8 cellular contexts compared by ENCODE assay signal in genomic region chrX:12949927-12950656, GRCh38. TPM values are rescaled to one million over a fixed set of nuclear protein-coding genes. Genes with fewer than 3 reads are reported as not detected.
DNase-seq lines count a peak whose midpoint lies in the region; ATAC-seq and TF ChIP-seq lines count a peak whose summit lies in the region.

No MANE protein-coding gene starts in this region.

- CTCF ChIA-PET in CD4-positive, alpha-beta memory T cell (lab: Charles Lee; ENCODE audit: partially characterized antibody) = interaction anchor here (0.7 to 7.3 kb wide), 20 partner anchors 11 to 539 kb away, joined by 3 to 210 read pairs (median 6); partner anchors contain the start of gene TMSB4X

- H4K20me1 ChIP-seq in MM.1S (ENCODE audit: insufficient read depth, low read length) = no peaks in the 10 kb centered on the region

- H3K27me3 ChIP-seq in CD4-positive, alpha-beta memory T cell (ENCODE audit: insufficient read depth, low read length) = no peaks in the 10 kb centered on the region
- H3K27me3 ChIP-seq in MM.1S (replicated peaks; ENCODE audit: insufficient read depth, low read length) (no peaks in the 10 kb centered on the region), BE2C (no peaks in the 10 kb centered on the region)

- H3K9me3 Mint-ChIP-seq in CD4-positive, alpha-beta memory T cell = no peaks in the 10 kb centered on the region

- H3K27me3 Mint-ChIP-seq in CD4-positive, alpha-beta memory T cell = no peaks in the 10 kb centered on the region

- 93% methylated on average over 5 of the region's 11 CpGs; no CpG with 5 or more reads in 1 of the 2 experiments for WGBS in mesodermal cell (ENCODE audit: insufficient coverage in 2 of 2), 2 experiments

- no peaks in the 10 kb centered on the region for H3F3A ChIP-seq in MM.1S (ENCODE audit: insufficient read depth, low read length)

- peak overlapping the region; percentile 43 to 79 for H3K4me3 ChIP-seq in CD4-positive, alpha-beta memory T cell (ENCODE audit: low read length in 2 of 2)
- H3K4me3 ChIP-seq in MM.1S (ENCODE audit: low read length) (no peak overlapping the region), coronary artery (peak overlapping the region; percentile 13), mesodermal cell (ENCODE audit: extremely low read depth, insufficient read depth, low read length, poor library complexity, severe bottlenecking) (no peak overlapping the region), BE2C (ENCODE audit: low read depth, low read length) (no peak overlapping the region)

- intact Hi-C loops in CD4-positive, alpha-beta memory T cell (cut with micrococcal nuclease) = loop anchor here (1.0 to 5.0 kb wide), 7 partner anchors 51 to 1193 kb away; partner anchors contain the start of gene MSL3

- H3K36me3 ChIP-seq in CD4-positive, alpha-beta memory T cell (ENCODE audit: insufficient read depth, low read length) = no peaks in the 10 kb centered on the region
- H3K36me3 ChIP-seq in MM.1S (replicated peaks; ENCODE audit: insufficient read depth, low read length) (no peaks in the 10 kb centered on the region), mesodermal cell (ENCODE audit: control insufficient read depth, insufficient read depth, low read length) (no peaks in the 10 kb centered on the region), BE2C (no peaks in the 10 kb centered on the region)

- TF ChIP-seq CTCF in MM.1S (IDR thresholded peaks at IDR 0.05; ENCODE audit: low read length) (no peak), coronary artery (IDR thresholded peaks at IDR 0.05) (no peak), BE2C (IDR thresholded peaks at IDR 0.05; ENCODE audit: low read depth, low read length) (no peak)

- no peak overlapping the region for H3K9ac ChIP-seq in MM.1S (ENCODE audit: low read length)

- H3K27ac Mint-ChIP-seq in CD4-positive, alpha-beta memory T cell = peak overlapping the region; percentile 97 to 99 (median 97)

- peak overlapping the region; percentile 84 for H3K27ac ChIP-seq in CD4-positive, alpha-beta memory T cell (ENCODE audit: low read depth, low read length)
- H3K27ac ChIP-seq in MM.1S (ENCODE audit: low read length) (no peak overlapping the region), coronary artery (peak overlapping the region; percentile 52 to 79), mesodermal cell (ENCODE audit: low read depth, low read length, severe bottlenecking) (peak overlapping the region; percentile 13)

- H3K4me2 ChIP-seq in MM.1S (ENCODE audit: low read depth, low read length) = peak overlapping the region; percentile 21; the same call in 1 of the 2 replicates

- H3K4me1 ChIP-seq in CD4-positive, alpha-beta memory T cell (ENCODE audit: insufficient read depth, low read length) = peaks cover 80% of the 10 kb centered on the region
- H3K4me1 ChIP-seq in MM.1S (ENCODE audit: low read length) = peaks cover 35% of the 10 kb centered on the region
- H3K4me1 ChIP-seq in mesodermal cell (ENCODE audit: control insufficient read depth, insufficient read depth, low read length, poor library complexity, severe bottlenecking) = peaks cover 17% of the 10 kb centered on the region
- H3K4me1 ChIP-seq in BE2C = peaks cover 5% of the 10 kb centered on the region; the same call in 1 of the 2 replicates

- ATAC-seq in GM21447 (IDR thresholded peaks at IDR 0.05; ENCODE audit: unreplicated experiment) = peak; percentile 59

- no peaks in the 10 kb centered on the region for H3K9me3 ChIP-seq in CD4-positive, alpha-beta memory T cell (ENCODE audit: control insufficient read depth in 1 of 2, low read length in 2 of 2)
- H3K9me3 ChIP-seq in MM.1S (replicated peaks; ENCODE audit: insufficient read depth, low read length) (no peaks in the 10 kb centered on the region), mesodermal cell (ENCODE audit: control insufficient read depth, low read length) (no peaks in the 10 kb centered on the region), BE2C (no peaks in the 10 kb centered on the region)

- H3K4me3 Mint-ChIP-seq in CD4-positive, alpha-beta memory T cell = peak overlapping the region; percentile 85 to 94 (median 88)

- H3K79me2 ChIP-seq in MM.1S (ENCODE audit: low read length) = no peaks in the 10 kb centered on the region

- peaks cover 52 to 88% (median 72%) of the 10 kb centered on the region in 4 donors for H3K4me1 Mint-ChIP-seq in CD4-positive, alpha-beta memory T cell

- H3K36me3 Mint-ChIP-seq in CD4-positive, alpha-beta memory T cell = peaks cover 0 to 6% of the 10 kb centered on the region in 2 donors

- POLR2A ChIA-PET in CD4-positive, alpha-beta memory T cell (lab: Charles Lee; ENCODE audit: partially characterized antibody) = interaction anchor here (0.6 to 17.9 kb wide), 16 partner anchors 22 to 541 kb away, joined by 3 to 1441 read pairs (median 10); partner anchors contain the start of gene TMSB4X

- peak; percentile 87 to 91 (median 88) for DNase-seq in CD4-positive, alpha-beta memory T cell
- DNase-seq in MM.1S (peak; percentile 63), coronary artery (ENCODE audit: low spot score) (peak; percentile 89), BE2C (no peak)
- DNase-seq in activated CD4-positive, alpha-beta T cell treated with anti-CD3 and anti-CD28 coated beads, Interleukin-2, amount 50 U/mL, for 1 hour = peak; percentile 75
- peak; percentile 69 to 75 for DNase-seq in stimulated activated CD8-positive, alpha-beta memory T cell treated with anti-CD3 and anti-CD28 coated beads, Interleukin-2, amount 100 ng/mL, for 48 hours (ENCODE audit: low read depth in 2 of 2)

- H2AFZ ChIP-seq in MM.1S (ENCODE audit: low read length) = no peak overlapping the region; the same call in 1 of the 2 replicates

- H3K9me2 ChIP-seq in MM.1S (replicated peaks; ENCODE audit: insufficient read depth, low read length) = no peaks in the 10 kb centered on the region

RNA-seq across cellular contexts. Expression of gene TMSB4X, which starts 24.8 kb away (rescaled TPM):
- 1,000 to 10,000 TPM; 4,851 to 5,116 TPM for total RNA-seq in CD4-positive, alpha-beta memory T cell
- over 10,000 TPM; 27,942 to 36,115 TPM for polyA plus RNA-seq in CD4-positive, alpha-beta memory T cell
- polyA plus RNA-seq in mesodermal cell (2013, experiment 1 of 2) = 2,997 TPM
- 3,008 TPM for polyA plus RNA-seq in mesodermal cell (2013, experiment 2 of 2)
- polyA plus RNA-seq in BE2C (2012; ENCODE audit: insufficient read depth, insufficient read length, low read depth) = 656 TPM

RNA-seq across cellular contexts. Expression of gene TLR8, which starts 43.7 kb away (rescaled TPM):
- total RNA-seq in CD4-positive, alpha-beta memory T cell = under 1 TPM; 0.26 to 0.33 TPM
- not detected for polyA plus RNA-seq in CD4-positive, alpha-beta memory T cell
- polyA plus RNA-seq in mesodermal cell (2013, experiment 1 of 2) = not detected
- not detected for polyA plus RNA-seq in mesodermal cell (2013, experiment 2 of 2)
- not detected for polyA plus RNA-seq in BE2C (2012; ENCODE audit: insufficient read depth, insufficient read length, low read depth)

Comparison
In these comparisons a context has a peak if more than half of its experiments do, and no peak if none do; other contexts are left out.
1. H3K4me3 ChIP-seq: peak in CD4-positive, alpha-beta memory T cell (2 of 2) and coronary artery (single experiment); none in MM.1S (single experiment), mesodermal cell (single experiment) and BE2C (single experiment).